ENCODE assay signal across 17 cellular contexts in the genomic region with DNA sequence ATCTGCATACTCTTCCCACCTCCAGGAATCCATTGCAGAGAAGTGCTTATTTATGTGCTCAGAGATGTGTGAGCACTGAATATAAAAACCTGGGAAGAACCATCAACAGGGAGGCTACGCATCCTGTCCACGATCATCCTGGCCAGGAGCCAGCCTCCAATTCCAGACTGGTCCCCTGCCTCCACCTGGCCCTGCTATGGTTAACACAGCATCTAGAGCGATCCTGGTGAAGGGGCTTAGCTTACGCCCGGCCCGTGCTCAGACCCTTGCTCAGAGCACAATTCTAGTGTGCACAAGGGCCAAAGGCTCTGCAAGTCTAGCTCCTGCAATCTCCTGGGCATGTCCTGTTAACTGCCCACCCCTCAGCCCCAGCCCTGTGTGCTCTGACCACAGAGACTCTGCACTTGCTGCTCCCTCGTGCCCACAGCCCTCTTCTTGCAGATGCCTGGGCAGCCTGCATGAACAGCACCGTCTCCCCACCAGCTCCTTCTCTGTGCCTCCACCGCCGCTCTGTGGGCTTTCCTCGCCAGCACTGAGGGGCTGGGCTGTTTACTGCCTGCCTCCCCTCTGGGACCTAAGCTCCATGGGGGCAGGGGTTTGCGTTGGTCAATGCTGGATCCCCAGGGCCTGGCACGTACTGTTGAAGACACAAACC. TPM values are rescaled to one million over a fixed set of nuclear protein-coding genes. Genes with fewer than 3 reads are reported as not detected.
A peak's percentile ranks its signal among the peaks of the same experiment; 100 is the strongest.
DNase-seq lines count a peak whose midpoint lies in the region; ATAC-seq, FAIRE-seq and TF ChIP-seq lines count a peak whose summit lies in the region.
"Had no signal": no experiment of that assay in that cellular context is flagged by ENCODE, and none has a peak within 500 bp of the region (broad histone marks: within the 10 kb centered on the region; RNA-seq: fewer than 3 reads in every experiment).

No MANE protein-coding gene starts in this region.

- peaks cover 3 to 52% (median 36%) of the 10 kb centered on the region in 4 donors for H3K4me1 Mint-ChIP-seq in CD4-positive, CD25-positive, alpha-beta regulatory T cell

- H2AFZ ChIP-seq in HepG2 (ENCODE audit: low read length): no peak overlapping the region

- no peak overlapping the region for H3K4me3 ChIP-seq in CD4-positive, CD25-positive, alpha-beta regulatory T cell (ENCODE audit: low read depth, low read length)
- H3K4me3 ChIP-seq in NB4 (ENCODE audit: low read depth, low read length): no peak overlapping the region
- no peak overlapping the region for H3K4me3 ChIP-seq in HepG2 (replicated peaks in 1 of 3; ENCODE audit: insufficient read depth in 1 of 3, low read depth in 2 of 3, low read length in 3 of 3)
- no peak overlapping the region for H3K4me3 ChIP-seq in sigmoid colon
- H3K4me3 ChIP-seq: SJSA1 had no signal

- H3K27me3 Mint-ChIP-seq in CD4-positive, CD25-positive, alpha-beta regulatory T cell: no peaks in the 10 kb centered on the region

- TF ChIP-seq RAD21 in HepG2 (CRISPR knock-in tag; IDR thresholded peaks at IDR 0.05): no peak

- in situ Hi-C loops in HepG2 (cut with HindIII; ENCODE audit: extremely low pct_ligation_motif_present, low pct_unique_long_range_greater_than_20kb): no loop called here

- H4K20me1 ChIP-seq in HepG2 (ENCODE audit: insufficient read depth, low read length): peaks cover 19% of the 10 kb centered on the region; the same call in 1 of the 2 replicates

- no peak overlapping the region for H3K4me2 ChIP-seq in HepG2 (ENCODE audit: low read depth, low read length)

- POLR2A ChIA-PET in HepG2 (lab: Yijun Ruan, JAX): no interaction called here

- CTCF ChIA-PET in HepG2 (lab: Yijun Ruan, JAX; ENCODE audit: low intra/inter-chr PET ratio, low total read pairs): no interaction called here

- BruUV-seq in HepG2 (replicated peaks; lab: Mats Ljungman, UMichigan): no TSS peak

- 96% methylated on average over 8 of the region's 13 CpGs for WGBS in HepG2 (ENCODE audit: low lambda C conversion rate)
- WGBS in sigmoid colon, 2 donors: 86 to 90% methylated on average over 13 of the region's 13 CpGs

- H3K36me3 ChIP-seq in CD4-positive, CD25-positive, alpha-beta regulatory T cell (ENCODE audit: control insufficient read depth, insufficient read depth, low read length): peaks cover 8% of the 10 kb centered on the region
- H3K36me3 ChIP-seq in HepG2 (replicated peaks in 1 of 2; ENCODE audit: control insufficient read depth in 1 of 2, insufficient read depth in 2 of 2, low read length in 2 of 2): peaks cover 9 to 24% of the 10 kb centered on the region in 2 experiments; a peak in 3 of 5 replicates
- H3K36me3 ChIP-seq in sigmoid colon: peaks cover 0 to 7% (median 2%) of the 10 kb centered on the region in 4 donors

- H3K4me3 Mint-ChIP-seq in CD4-positive, CD25-positive, alpha-beta regulatory T cell: peak overlapping the region in 1 of 4 donors; percentile 35

- H3K27me3 ChIP-seq in CD4-positive, CD25-positive, alpha-beta regulatory T cell (ENCODE audit: control insufficient read depth, insufficient read depth, low read length): no peaks in the 10 kb centered on the region
- H3K27me3 ChIP-seq in HepG2 (ENCODE audit: control insufficient read depth in 1 of 2, insufficient read depth in 2 of 2, low read length in 2 of 2): no peaks in the 10 kb centered on the region
- no peaks in the 10 kb centered on the region for H3K27me3 ChIP-seq in sigmoid colon
- H3K27me3 ChIP-seq: BE2C, SJSA1 had no signal

- H3K27ac ChIP-seq in CD4-positive, CD25-positive, alpha-beta regulatory T cell (ENCODE audit: insufficient read depth, low read length, poor library complexity, severe bottlenecking): no peak overlapping the region
- H3K27ac ChIP-seq in HepG2 (ENCODE audit: extremely low read length, insufficient read depth, low read length): no peak overlapping the region
- no peak overlapping the region for H3K27ac ChIP-seq in sigmoid colon
- H3K27ac ChIP-seq: SJSA1 had no signal

- H3K9ac ChIP-seq in HepG2 (ENCODE audit: insufficient read depth, low read depth, low read length): no peak overlapping the region

- H3K36me3 Mint-ChIP-seq in CD4-positive, CD25-positive, alpha-beta regulatory T cell: peaks cover 15% of the 10 kb centered on the region

- TF ChIP-seq POLR2A in NB4 (IDR thresholded peaks at IDR 0.05; ENCODE audit: extremely low read depth, insufficient read length) (no peak), HepG2 (IDR thresholded peaks at IDR 0.05; ENCODE audit: insufficient read depth in 1 of 2, low read depth in 2 of 2, low read length in 2 of 2) (no peak), sigmoid colon (IDR thresholded peaks at IDR 0.05) (no peak)

- H3K4me1 ChIP-seq in CD4-positive, CD25-positive, alpha-beta regulatory T cell (ENCODE audit: control insufficient read depth, insufficient read depth, low read length, poor library complexity, severe bottlenecking): peaks cover 5% of the 10 kb centered on the region
- H3K4me1 ChIP-seq in HepG2 (ENCODE audit: insufficient read depth, low read length): peaks cover 67% of the 10 kb centered on the region
- H3K4me1 ChIP-seq in sigmoid colon: peaks cover 0 to 66% (median 35%) of the 10 kb centered on the region in 4 donors
- H3K4me1 ChIP-seq: BE2C had no signal

- no peaks in the 10 kb centered on the region for H3K9me3 Mint-ChIP-seq in CD4-positive, CD25-positive, alpha-beta regulatory T cell

- FAIRE-seq in HepG2 (lab: Jason Lieb, UNC): no peak

- no peaks in the 10 kb centered on the region for H3K9me3 ChIP-seq in CD4-positive, CD25-positive, alpha-beta regulatory T cell (ENCODE audit: control insufficient read depth in 2 of 2, low read length in 2 of 2)
- no peaks in the 10 kb centered on the region for H3K9me3 ChIP-seq in HepG2 (ENCODE audit: low read length)
- no peaks in the 10 kb centered on the region for H3K9me3 ChIP-seq in sigmoid colon
- H3K9me3 ChIP-seq: BE2C, SJSA1 had no signal

- ATAC-seq in CD4-positive, CD25-positive, alpha-beta regulatory T cell (ENCODE audit: low read depth in 2 of 2): no peak
- no peak for ATAC-seq in HepG2
- ATAC-seq in GM21717 (IDR thresholded peaks at IDR 0.05; ENCODE audit: unreplicated experiment): no peak
- ATAC-seq in omental fat pad (ENCODE audit: low FRiP score): no peak

- intact Hi-C loops in HepG2 (cut with micrococcal nuclease; ENCODE audit: unreplicated experiment) (no loop called here), sigmoid colon (cut with DNase I) (no loop called here)

- TF ChIP-seq CTCF in NB4 (IDR thresholded peaks at IDR 0.05; ENCODE audit: low read depth, low read length) (no peak), HepG2 (CRISPR knock-in tag; IDR thresholded peaks at IDR 0.05) (no peak), sigmoid colon (IDR thresholded peaks at IDR 0.05) (no peak), GM20000 (IDR thresholded peaks at IDR 0.05; ENCODE audit: extremely low read depth, missing control alignments) (no peak), omental fat pad (IDR thresholded peaks at IDR 0.05) (no peak)

- H3K27ac Mint-ChIP-seq in CD4-positive, CD25-positive, alpha-beta regulatory T cell: peak overlapping the region in 2 of 3 donors; percentile 42 to 54

- H3K79me2 ChIP-seq in HepG2 (ENCODE audit: insufficient read depth, low read length): peaks cover 92% of the 10 kb centered on the region

- TF ChIP-seq EP300 in HepG2 (IDR thresholded peaks at IDR 0.05; ENCODE audit: low read depth in 2 of 2, low read length in 2 of 2): no peak
- no peak for TF ChIP-seq EP300 in HepG2 (CRISPR knock-in tag; IDR thresholded peaks at IDR 0.05; ENCODE audit: borderline replicate concordance)
- TF ChIP-seq EP300 in sigmoid colon (IDR thresholded peaks at IDR 0.05): no peak

- no peak for DNase-seq in CD4-positive, CD25-positive, alpha-beta regulatory T cell
- peak; percentile 25 for DNase-seq in NB4 (ENCODE audit: low read depth)
- no peak for DNase-seq in HepG2 (ENCODE audit: low spot score)
- peak; percentile 63 for DNase-seq in sigmoid colon
- DNase-seq in GM20000 (ENCODE audit: low spot score): no peak
- no peak for DNase-seq in MV-4-11 (lab: John Stamatoyannopoulos, UW)
- DNase-seq in omental fat pad (ENCODE audit: low spot score): no peak
- DNase-seq: BE2C, GF-D8, IMR-90, Karpas-422, NCI-H187, NCI-H226, NCI-H526, RPMI8226 had no signal

RNA-seq across cellular contexts. Expression of gene PER2, which starts 6.5 kb away (rescaled TPM):
- total RNA-seq in CD4-positive, CD25-positive, alpha-beta regulatory T cell: 29.7 TPM
- 1 to 10 TPM; 1.8 to 5.0 (median 3.3) TPM for polyA plus RNA-seq in CD4-positive, CD25-positive, alpha-beta regulatory T cell
- total RNA-seq in HepG2 (2016; rRNA removed; fragmentation: Illumina TruSeq; extraction: Trizol): 6.8 and 9.4 TPM in 2 replicates
- 21.5 and 22.6 TPM in 2 replicates for total RNA-seq in HepG2 (2016; cell fraction: cytosol; rRNA removed; fragmentation: Illumina TruSeq; extraction: Trizol; ENCODE audit: low read depth)
- 5.4 and 8.6 TPM in 2 replicates for total RNA-seq in HepG2 (2016; cell fraction: insoluble cytoplasmic fraction; rRNA removed; fragmentation: Illumina TruSeq; extraction: Trizol)
- 9.6 TPM in 2 replicates for total RNA-seq in HepG2 (2016; cell fraction: membrane; rRNA removed; fragmentation: Illumina TruSeq; extraction: Trizol)
- total RNA-seq in HepG2 (2016; cell fraction: nucleus; rRNA removed; fragmentation: Illumina TruSeq; extraction: Trizol): 9.6 and 11.5 TPM in 2 replicates
- polyA plus RNA-seq in HepG2 (2011; rRNA removed): 5.1 TPM in 2 replicates
- polyA plus RNA-seq in HepG2 (2011; cell fraction: cytosol; rRNA removed): 2.3 and 2.9 TPM in 2 replicates
- polyA plus RNA-seq in HepG2 (2011; cell fraction: nucleus; rRNA removed): 12.7 and 15.5 TPM in 2 replicates
- 7.2 and 7.6 TPM in 2 replicates for polyA plus RNA-seq in HepG2 (2012)
- polyA plus RNA-seq in HepG2 (2016; cell fraction: cytosol; fragmentation: Illumina TruSeq; extraction: Trizol; ENCODE audit: low read depth): 0.31 and 0.44 TPM in 2 replicates
- 5.0 and 6.1 TPM in 2 replicates for polyA plus RNA-seq in HepG2 (2016; cell fraction: insoluble cytoplasmic fraction; fragmentation: Illumina TruSeq; extraction: Trizol; ENCODE audit: low read depth)
- 1.3 and 1.5 TPM in 2 replicates for polyA plus RNA-seq in HepG2 (2016; cell fraction: membrane; fragmentation: Illumina TruSeq; extraction: Trizol; ENCODE audit: low read depth)
- 18.1 and 18.4 TPM in 2 replicates for polyA plus RNA-seq in HepG2 (2016; cell fraction: nucleus; fragmentation: Illumina TruSeq; extraction: Trizol; ENCODE audit: insufficient read depth, low read depth)
- polyA minus RNA-seq in HepG2 (2011; rRNA and poly(A)+ RNA removed; ENCODE audit: low replicate concordance): 8.0 and 20.0 TPM in 2 replicates
- 6.6 and 9.5 TPM in 2 replicates for polyA minus RNA-seq in HepG2 (2011; cell fraction: cytosol; rRNA and poly(A)+ RNA removed)
- polyA minus RNA-seq in HepG2 (2011; cell fraction: nucleus; rRNA and poly(A)+ RNA removed): 40.7 and 48.7 TPM in 2 replicates
- total RNA-seq in sigmoid colon: 10 to 100 TPM in 1 of 4 donors, 1 to 10 TPM in 3; 7.7 to 11.8 (median 9.2) TPM
- polyA plus RNA-seq in sigmoid colon: 1 to 10 TPM; 3.7 to 7.1 (median 4.2) TPM
- total RNA-seq in omental fat pad: 10 to 100 TPM in 3 of 4 donors, 1 to 10 TPM in 1; 5.3 to 36.4 (median 15.4) TPM

RNA-seq across cellular contexts. Expression of gene TRAF3IP1, which starts 38.4 kb away (rescaled TPM):
- 9.9 TPM for total RNA-seq in CD4-positive, CD25-positive, alpha-beta regulatory T cell
- 1 to 10 TPM; 3.1 to 3.8 (median 3.4) TPM for polyA plus RNA-seq in CD4-positive, CD25-positive, alpha-beta regulatory T cell
- total RNA-seq in HepG2 (2016; rRNA removed; fragmentation: Illumina TruSeq; extraction: Trizol) (12.9 TPM in 2 replicates), sigmoid colon (10 to 100 TPM; 17.5 to 20.8 (median 18.2) TPM), omental fat pad (10 to 100 TPM in 3 of 4 donors, 1 to 10 TPM in 1; 8.4 to 15.9 (median 12.5) TPM)
- 11.5 and 11.7 TPM in 2 replicates for total RNA-seq in HepG2 (2016; cell fraction: cytosol; rRNA removed; fragmentation: Illumina TruSeq; extraction: Trizol; ENCODE audit: low read depth)
- total RNA-seq in HepG2 (2016; cell fraction: insoluble cytoplasmic fraction; rRNA removed; fragmentation: Illumina TruSeq; extraction: Trizol): 12.5 and 15.2 TPM in 2 replicates
- total RNA-seq in HepG2 (2016; cell fraction: membrane; rRNA removed; fragmentation: Illumina TruSeq; extraction: Trizol): 8.5 and 9.1 TPM in 2 replicates
- total RNA-seq in HepG2 (2016; cell fraction: nucleus; rRNA removed; fragmentation: Illumina TruSeq; extraction: Trizol): 6.5 and 10.2 TPM in 2 replicates
- polyA plus RNA-seq in HepG2 (2011; rRNA removed) (4.1 and 5.0 TPM in 2 replicates), sigmoid colon (10 to 100 TPM in 1 of 3 donors, 1 to 10 TPM in 2; 6.9 to 13.2 (median 7.2) TPM)
- polyA plus RNA-seq in HepG2 (2011; cell fraction: cytosol; rRNA removed): 2.7 and 3.7 TPM in 2 replicates
- 4.1 and 4.3 TPM in 2 replicates for polyA plus RNA-seq in HepG2 (2011; cell fraction: nucleus; rRNA removed)
- 7.5 and 8.6 TPM in 2 replicates for polyA plus RNA-seq in HepG2 (2012)
- 1.2 and 1.5 TPM in 2 replicates for polyA plus RNA-seq in HepG2 (2016; cell fraction: cytosol; fragmentation: Illumina TruSeq; extraction: Trizol; ENCODE audit: low read depth)
- polyA plus RNA-seq in HepG2 (2016; cell fraction: insoluble cytoplasmic fraction; fragmentation: Illumina TruSeq; extraction: Trizol; ENCODE audit: low read depth): 16.1 and 18.0 TPM in 2 replicates
- 4.0 and 4.6 TPM in 2 replicates for polyA plus RNA-seq in HepG2 (2016; cell fraction: membrane; fragmentation: Illumina TruSeq; extraction: Trizol; ENCODE audit: low read depth)
- polyA plus RNA-seq in HepG2 (2016; cell fraction: nucleus; fragmentation: Illumina TruSeq; extraction: Trizol; ENCODE audit: insufficient read depth, low read depth): 17.1 and 17.8 TPM in 2 replicates
- polyA minus RNA-seq in HepG2 (2011; rRNA and poly(A)+ RNA removed; ENCODE audit: low replicate concordance): 3.0 and 4.5 TPM in 2 replicates
- polyA minus RNA-seq in HepG2 (2011; cell fraction: cytosol; rRNA and poly(A)+ RNA removed): 2.3 and 3.6 TPM in 2 replicates
- polyA minus RNA-seq in HepG2 (2011; cell fraction: nucleus; rRNA and poly(A)+ RNA removed): 2.7 and 3.7 TPM in 2 replicates

RNA-seq across cellular contexts. Expression of gene HES6, which starts 42.1 kb away (rescaled TPM):
- total RNA-seq in CD4-positive, CD25-positive, alpha-beta regulatory T cell: 1.5 TPM
- polyA plus RNA-seq in CD4-positive, CD25-positive, alpha-beta regulatory T cell: 1 to 10 TPM; 2.1 to 3.9 (median 2.5) TPM
- total RNA-seq in HepG2 (2016; rRNA removed; fragmentation: Illumina TruSeq; extraction: Trizol) (59.0 and 82.8 TPM in 2 replicates), sigmoid colon (10 to 100 TPM; 13.2 to 27.3 (median 18.1) TPM), omental fat pad (1 to 10 TPM; 5.3 to 9.1 (median 5.6) TPM)
- total RNA-seq in HepG2 (2016; cell fraction: cytosol; rRNA removed; fragmentation: Illumina TruSeq; extraction: Trizol; ENCODE audit: low read depth): 147 and 163 TPM in 2 replicates
- 53.8 and 85.2 TPM in 2 replicates for total RNA-seq in HepG2 (2016; cell fraction: insoluble cytoplasmic fraction; rRNA removed; fragmentation: Illumina TruSeq; extraction: Trizol)
- 185 and 209 TPM in 2 replicates for total RNA-seq in HepG2 (2016; cell fraction: membrane; rRNA removed; fragmentation: Illumina TruSeq; extraction: Trizol)
- total RNA-seq in HepG2 (2016; cell fraction: nucleus; rRNA removed; fragmentation: Illumina TruSeq; extraction: Trizol): 38.9 and 45.1 TPM in 2 replicates
- polyA plus RNA-seq in HepG2 (2011; rRNA removed) (19.5 and 25.3 TPM in 2 replicates), sigmoid colon (10 to 100 TPM; 40.7 to 59.2 (median 52.3) TPM)
- 16.3 and 30.2 TPM in 2 replicates for polyA plus RNA-seq in HepG2 (2011; cell fraction: cytosol; rRNA removed)
- polyA plus RNA-seq in HepG2 (2011; cell fraction: nucleus; rRNA removed): 53.7 and 55.3 TPM in 2 replicates
- polyA plus RNA-seq in HepG2 (2012): 15.6 and 22.1 TPM in 2 replicates
- polyA plus RNA-seq in HepG2 (2016; cell fraction: cytosol; fragmentation: Illumina TruSeq; extraction: Trizol; ENCODE audit: low read depth): 142 and 160 TPM in 2 replicates
- 56.0 and 58.7 TPM in 2 replicates for polyA plus RNA-seq in HepG2 (2016; cell fraction: insoluble cytoplasmic fraction; fragmentation: Illumina TruSeq; extraction: Trizol; ENCODE audit: low read depth)
- polyA plus RNA-seq in HepG2 (2016; cell fraction: membrane; fragmentation: Illumina TruSeq; extraction: Trizol; ENCODE audit: low read depth): 144 and 147 TPM in 2 replicates
- polyA plus RNA-seq in HepG2 (2016; cell fraction: nucleus; fragmentation: Illumina TruSeq; extraction: Trizol; ENCODE audit: insufficient read depth, low read depth): 73.3 and 84.5 TPM in 2 replicates
- polyA minus RNA-seq in HepG2 (2011; rRNA and poly(A)+ RNA removed; ENCODE audit: low replicate concordance): 0.30 and 12.1 TPM in 2 replicates
- polyA minus RNA-seq in HepG2 (2011; cell fraction: cytosol; rRNA and poly(A)+ RNA removed): 10.4 and 11.7 TPM in 2 replicates
- 3.1 and 4.4 TPM in 2 replicates for polyA minus RNA-seq in HepG2 (2011; cell fraction: nucleus; rRNA and poly(A)+ RNA removed)

Comparison
In these comparisons a context has a peak if more than half of its experiments do, and no peak if none do; other contexts are left out.
1. DNase-seq: peak in NB4 (single experiment) and sigmoid colon (single experiment); none in CD4-positive, CD25-positive, alpha-beta regulatory T cell (0 of 3), HepG2 (single experiment), GM20000 (single experiment), MV-4-11 (single experiment) and omental fat pad (single experiment).